9 cellular contexts compared by ENCODE assay signal in the genomic region with DNA sequence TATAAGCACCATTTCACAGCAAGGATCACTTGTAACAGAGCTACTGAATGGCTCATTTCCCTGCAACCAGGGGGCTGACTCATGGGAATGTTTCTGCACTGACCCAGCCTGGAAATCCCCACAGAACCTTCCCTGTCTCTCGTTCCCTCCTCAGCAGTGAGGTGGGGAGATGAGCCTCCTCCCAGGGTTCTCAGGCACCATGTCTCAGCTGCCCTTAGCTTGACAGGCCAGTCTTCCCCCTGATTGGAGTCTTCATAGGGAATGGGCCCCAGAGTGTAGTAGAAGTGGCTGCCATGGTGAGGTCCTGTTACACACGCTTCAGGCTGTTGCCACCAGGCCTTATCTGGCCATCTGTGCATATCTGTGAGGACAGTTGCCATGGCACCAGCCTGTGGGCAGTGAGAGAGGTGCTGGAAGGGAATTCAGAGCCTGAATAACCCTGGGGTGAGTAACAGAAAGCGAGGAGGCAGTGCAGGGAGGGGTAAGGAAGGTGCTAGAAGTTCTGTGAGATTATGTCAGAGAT.
A peak's percentile ranks its signal among the peaks of the same experiment; 100 is the strongest.
DNase-seq lines count a peak whose midpoint lies in the region; ATAC-seq lines count a peak whose summit lies in the region.
"Had no signal": no experiment of that assay in that cellular context is flagged by ENCODE, and none has a peak within 500 bp of the region (broad histone marks: within the 10 kb centered on the region; RNA-seq: fewer than 3 reads in every experiment).

No MANE protein-coding gene starts in this region.

- peaks cover 24% of the 10 kb centered on the region for H3K4me1 ChIP-seq in ACC112 (ENCODE audit: control insufficient read depth, insufficient read depth, low read length, unreplicated experiment)

- no peak overlapping the region for H3K4me3 ChIP-seq in ACC112 (ENCODE audit: low read depth, low read length)
- H3K4me3 ChIP-seq: dorsolateral prefrontal cortex had no signal

- H3K36me3 ChIP-seq in ACC112 (ENCODE audit: insufficient read depth, low read length), result no peaks in the 10 kb centered on the region

- no peaks in the 10 kb centered on the region for H3K79me2 ChIP-seq in ACC112 (ENCODE audit: control insufficient read depth, insufficient read depth, low read length, unreplicated experiment)

- H3K27ac ChIP-seq in ACC112 (ENCODE audit: low read depth, low read length), result peak overlapping the region; percentile 95
- H3K27ac ChIP-seq in substantia nigra (ENCODE audit: low read depth, low read length, poor library complexity, severe bottlenecking), result no peak overlapping the region

- peak overlapping the region; percentile 80 for H2AFZ ChIP-seq in ACC112 (ENCODE audit: low read length, unreplicated experiment)

- DNase-seq in NCI-H460 (ENCODE audit: extremely low read depth, low read depth), result peak; percentile 11
- peak; percentile 52 for DNase-seq in ecto neural progenitor cell (ENCODE audit: low spot score)
- DNase-seq in pulmonary artery endothelial cell (ENCODE audit: low read depth, low spot score), result peak; percentile 77
- DNase-seq in effector CD4-positive, alpha-beta T cell, result no peak
- no peak for DNase-seq in central memory CD4-positive, alpha-beta T cell
- no peak for DNase-seq in substantia nigra (lab: John Stamatoyannopoulos, UW)

- peak; percentile 85 for ATAC-seq in GM18868 (IDR thresholded peaks at IDR 0.05; ENCODE audit: unreplicated experiment)

- no peaks in the 10 kb centered on the region for H3K27me3 ChIP-seq in ACC112 (ENCODE audit: insufficient read depth, low read length)
- H3K27me3 ChIP-seq: dorsolateral prefrontal cortex had no signal

Comparison
In these comparisons a context has a peak if more than half of its experiments do, and no peak if none do; other contexts are left out.
1. DNase-seq: peak in NCI-H460 (single experiment), ecto neural progenitor cell (single experiment) and pulmonary artery endothelial cell (single experiment); none in effector CD4-positive, alpha-beta T cell (single experiment), central memory CD4-positive, alpha-beta T cell (single experiment) and substantia nigra (0 of 49).